Comparison of ENCODE assay signal across 11 cellular contexts in the genomic region with DNA sequence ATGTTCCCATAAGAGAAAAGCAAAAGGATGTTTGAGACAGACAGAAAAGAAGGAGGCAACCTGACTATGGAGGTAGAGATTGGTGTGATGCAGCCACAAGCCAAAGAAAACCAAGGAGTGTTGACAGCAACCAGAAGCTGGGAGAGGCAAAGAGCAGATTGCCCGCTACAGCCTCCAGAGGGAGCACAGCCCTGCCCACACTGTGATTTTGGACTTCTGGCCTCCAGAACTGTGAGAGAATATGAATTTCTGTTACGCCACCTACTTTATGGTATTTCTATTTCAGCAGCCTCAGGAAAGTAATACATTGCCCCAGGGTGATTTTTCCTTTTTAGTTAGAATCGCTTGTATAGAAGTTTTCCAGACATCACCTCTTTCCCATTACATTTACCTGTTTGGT. TPM values are rescaled to one million over a fixed set of nuclear protein-coding genes. Genes with fewer than 3 reads are reported as not detected.
DNase-seq lines count a peak whose midpoint lies in the region; ATAC-seq and TF ChIP-seq lines count a peak whose summit lies in the region.
"Had no signal": no experiment of that assay in that cellular context is flagged by ENCODE, and none has a peak within 500 bp of the region (broad histone marks: within the 10 kb centered on the region; RNA-seq: fewer than 3 reads in every experiment).

No MANE protein-coding gene starts in this region.

- no peaks in the 10 kb centered on the region for H3K27me3 ChIP-seq in naive thymus-derived CD4-positive, alpha-beta T cell (ENCODE audit: control insufficient read depth in 2 of 2, insufficient read depth in 2 of 2, low read length in 2 of 2)

- no peak for ATAC-seq in naive thymus-derived CD4-positive, alpha-beta T cell
- ATAC-seq in HG02763 (IDR thresholded peaks at IDR 0.05; ENCODE audit: unreplicated experiment) (no peak), GM21786 (IDR thresholded peaks at IDR 0.05; ENCODE audit: unreplicated experiment) (no peak)
- ATAC-seq: effector memory CD8-positive, alpha-beta T cell had no signal

- H3K36me3 ChIP-seq in naive thymus-derived CD4-positive, alpha-beta T cell (ENCODE audit: control insufficient read depth in 2 of 3, insufficient read depth in 3 of 3, low read length in 3 of 3) = peaks cover 2 to 53% (median 12%) of the 10 kb centered on the region in 3 experiments

- no peaks in the 10 kb centered on the region for H3K9me3 ChIP-seq in naive thymus-derived CD4-positive, alpha-beta T cell (ENCODE audit: control insufficient read depth in 2 of 3, low read length in 3 of 3)

- no peaks in the 10 kb centered on the region for H3K27me3 Mint-ChIP-seq in naive thymus-derived CD4-positive, alpha-beta T cell
- H3K27me3 Mint-ChIP-seq: effector memory CD8-positive, alpha-beta T cell had no signal

- H3K9me3 Mint-ChIP-seq in naive thymus-derived CD4-positive, alpha-beta T cell = peaks cover 0 to 23% (median 4%) of the 10 kb centered on the region in 11 donors
- H3K9me3 Mint-ChIP-seq: effector memory CD8-positive, alpha-beta T cell had no signal

- POLR2A ChIA-PET in naive thymus-derived CD4-positive, alpha-beta T cell (lab: Charles Lee) = no interaction called here

- no peak overlapping the region for H3K27ac ChIP-seq in naive thymus-derived CD4-positive, alpha-beta T cell (ENCODE audit: low read depth, low read length)

- H3K27ac Mint-ChIP-seq in naive thymus-derived CD4-positive, alpha-beta T cell = peak overlapping the region in 5 of 9 donors; percentile 14 to 66 (median 32)
- H3K27ac Mint-ChIP-seq: effector memory CD8-positive, alpha-beta T cell; T-helper 2 cell treated with Interferon-gamma antibody and Interleukin-4, amounts not matched to agents 5 μg/mL and 100 μg/mL, for 36 hours had no signal

- CTCF ChIA-PET in naive thymus-derived CD4-positive, alpha-beta T cell (lab: Charles Lee) = no interaction called here

- intact Hi-C loops in naive thymus-derived CD4-positive, alpha-beta T cell (cut with micrococcal nuclease) = loop anchor here in 1 of 2 donors (1.0 to 5.0 kb wide), 3 partner anchors 28 to 113 kb away; partner anchors contain the start of gene SLAMF6

- DNase-seq in DMS53 (lab: John Stamatoyannopoulos, UW) (peak; percentile 37), KBM-7 (peak; percentile 32), astrocyte of the cerebellum (ENCODE audit: low read depth) (no peak), UCSD-AML1 (lab: John Stamatoyannopoulos, UW; ENCODE audit: unreplicated experiment) (no peak)
- DNase-seq in naive thymus-derived CD4-positive, alpha-beta T cell = no peak
- DNase-seq: effector memory CD8-positive, alpha-beta T cell; NCI-H2171 treated with DMSO at 0.1 percent for 48 hours; retina had no signal

- peaks cover 23 to 50% (median 36%) of the 10 kb centered on the region in 5 donors for H3K36me3 Mint-ChIP-seq in naive thymus-derived CD4-positive, alpha-beta T cell

- in situ Hi-C loops in KBM-7 (cut with MboI; ENCODE audit: low pct_unique_long_range_greater_than_20kb, low sequenced_read_pairs) = no loop called here
- in situ Hi-C loops in astrocyte of the cerebellum (cut with HindIII; ENCODE audit: low sequenced_read_pairs) = no loop called here

- peak; percentile 25 for TF ChIP-seq CTCF in astrocyte of the cerebellum (IDR thresholded peaks at IDR 0.05; ENCODE audit: low read depth, low read length, missing control alignments)

- peaks cover 0 to 3% of the 10 kb centered on the region in 2 donors for H3K4me1 ChIP-seq in naive thymus-derived CD4-positive, alpha-beta T cell (ENCODE audit: control insufficient read depth in 2 of 2, insufficient read depth in 2 of 2, low read length in 2 of 2)

- H3K4me3 ChIP-seq in astrocyte of the cerebellum (ENCODE audit: low read depth, low read length) = no peak overlapping the region
- H3K4me3 ChIP-seq in naive thymus-derived CD4-positive, alpha-beta T cell (ENCODE audit: low read length) = no peak overlapping the region

- peaks cover 4 to 37% (median 21%) of the 10 kb centered on the region in 7 donors for H3K4me1 Mint-ChIP-seq in naive thymus-derived CD4-positive, alpha-beta T cell

- no peak overlapping the region for H3K4me3 Mint-ChIP-seq in naive thymus-derived CD4-positive, alpha-beta T cell
- H3K4me3 Mint-ChIP-seq: effector memory CD8-positive, alpha-beta T cell; T-helper 2 cell treated with Interferon-gamma antibody and Interleukin-4, amounts not matched to agents 5 μg/mL and 100 μg/mL, for 36 hours had no signal

RNA-seq across cellular contexts. Expression of gene SLAMF6, which starts 28.4 kb away (rescaled TPM):
- total RNA-seq in naive thymus-derived CD4-positive, alpha-beta T cell = 10 to 100 TPM; 17.8 to 48.5 (median 40.5) TPM
- polyA plus RNA-seq in naive thymus-derived CD4-positive, alpha-beta T cell = 10 to 100 TPM; 61.1 to 62.6 TPM

Comparison
In these comparisons a context has a peak if more than half of its experiments do, and no peak if none do; other contexts are left out.
1. DNase-seq: peak in DMS53 (single experiment) and KBM-7 (single experiment); none in astrocyte of the cerebellum (single experiment), naive thymus-derived CD4-positive, alpha-beta T cell (0 of 9) and UCSD-AML1 (single experiment).